In genomic region chr4:158850800-158851644, GRCh38 we compare ENCODE assay signal across 8 cellular contexts.
DNase-seq lines count a peak whose midpoint lies in the region; ATAC-seq and TF ChIP-seq lines count a peak whose summit lies in the region.

No MANE protein-coding gene starts in this region.

- H3K4me1 Mint-ChIP-seq in stimulated activated naive B cell treated with anti-CD40 and anti-IgM and Interleukin-4, amounts not matched to agents 10 μg/mL and 1 μg/mL and 100 μg/mL, for 72 hours, result peaks cover 10 to 16% of the 10 kb centered on the region in 2 donors
- peaks cover 12% of the 10 kb centered on the region for H3K4me1 Mint-ChIP-seq in activated T-cell treated with anti-CD3 and anti-CD28 coated beads, Interleukin-2, amount 50 U/mL, for 24 hours (ENCODE audit: low read depth)

- TF ChIP-seq CTCF in AG10803 (conservative IDR thresholded peaks at IDR 0.05; ENCODE audit: low read length) (peak; percentile 76), GM20000 (IDR thresholded peaks at IDR 0.05; ENCODE audit: extremely low read depth, missing control alignments) (peak; percentile 3)

- no peaks in the 10 kb centered on the region for H3K9me3 Mint-ChIP-seq in stimulated activated naive B cell treated with anti-CD40 and anti-IgM and Interleukin-4, amounts not matched to agents 10 μg/mL and 1 μg/mL and 100 μg/mL, for 72 hours
- no peaks in the 10 kb centered on the region for H3K9me3 Mint-ChIP-seq in activated T-cell treated with anti-CD3 and anti-CD28 coated beads, Interleukin-2, amount 50 U/mL, for 24 hours

- no peak overlapping the region for H3K4me3 Mint-ChIP-seq in stimulated activated naive B cell treated with anti-CD40 and anti-IgM and Interleukin-4, amounts not matched to agents 10 μg/mL and 1 μg/mL and 100 μg/mL, for 72 hours
- no peak overlapping the region for H3K4me3 Mint-ChIP-seq in activated T-cell treated with anti-CD3 and anti-CD28 coated beads, Interleukin-2, amount 50 U/mL, for 24 hours

- ATAC-seq in stimulated activated naive B cell treated with anti-CD40 and anti-IgM and Interleukin-4, amounts not matched to agents 10 μg/mL and 1 μg/mL and 100 μg/mL, for 72 hours (replicated peaks), result no peak
- no peak for ATAC-seq in HG02623 (IDR thresholded peaks at IDR 0.05; ENCODE audit: unreplicated experiment)

- H3K4me3 ChIP-seq in AG10803 (ENCODE audit: low read length), result no peak overlapping the region

- H3K27ac Mint-ChIP-seq in stimulated activated naive B cell treated with anti-CD40 and anti-IgM and Interleukin-4, amounts not matched to agents 10 μg/mL and 1 μg/mL and 100 μg/mL, for 72 hours, result no peak overlapping the region
- H3K27ac Mint-ChIP-seq in activated T-cell treated with anti-CD3 and anti-CD28 coated beads, Interleukin-2, amount 50 U/mL, for 24 hours, result no peak overlapping the region

- no peaks in the 10 kb centered on the region for H3K36me3 Mint-ChIP-seq in stimulated activated naive B cell treated with anti-CD40 and anti-IgM and Interleukin-4, amounts not matched to agents 10 μg/mL and 1 μg/mL and 100 μg/mL, for 72 hours
- H3K36me3 Mint-ChIP-seq in activated T-cell treated with anti-CD3 and anti-CD28 coated beads, Interleukin-2, amount 50 U/mL, for 24 hours (ENCODE audit: low read depth), result peaks cover 28% of the 10 kb centered on the region

- peak; percentile 53 for DNase-seq in AG10803 (ENCODE audit: low read depth)
- DNase-seq in GM20000 (ENCODE audit: low spot score), result peak; percentile 17
- DNase-seq in RKO (ENCODE audit: low spot score), result peak; percentile 44
- peak; percentile 26 for DNase-seq in fibroblast of gingiva (ENCODE audit: low read depth)
- peak; percentile 23 for DNase-seq in putamen (ENCODE audit: low spot score)
- DNase-seq in stimulated activated naive B cell treated with anti-CD40 and anti-IgM and Interleukin-4, amounts not matched to agents 10 μg/mL and 1 μg/mL and 100 μg/mL, for 72 hours, result no peak
- DNase-seq in activated T-cell treated with anti-CD3 and anti-CD28 coated beads, Interleukin-2, amount 50 U/mL, for 24 hours, result no peak

- H3K27me3 Mint-ChIP-seq in stimulated activated naive B cell treated with anti-CD40 and anti-IgM and Interleukin-4, amounts not matched to agents 10 μg/mL and 1 μg/mL and 100 μg/mL, for 72 hours, result peaks cover 38 to 69% of the 10 kb centered on the region in 2 donors
- no peaks in the 10 kb centered on the region for H3K27me3 Mint-ChIP-seq in activated T-cell treated with anti-CD3 and anti-CD28 coated beads, Interleukin-2, amount 50 U/mL, for 24 hours

Comparison
In these comparisons a context has a peak if more than half of its experiments do, and no peak if none do; other contexts are left out.
1. DNase-seq: peak in AG10803 (single experiment), GM20000 (single experiment), RKO (single experiment), fibroblast of gingiva (single experiment) and putamen (single experiment); none in stimulated activated naive B cell treated with anti-CD40 and anti-IgM and Interleukin-4, amounts not matched to agents 10 μg/mL and 1 μg/mL and 100 μg/mL, for 72 hours (single experiment) and activated T-cell treated with anti-CD3 and anti-CD28 coated beads, Interleukin-2, amount 50 U/mL, for 24 hours (single experiment).